Comparison of ENCODE assay signal across 20 cellular contexts in the genomic region with DNA sequence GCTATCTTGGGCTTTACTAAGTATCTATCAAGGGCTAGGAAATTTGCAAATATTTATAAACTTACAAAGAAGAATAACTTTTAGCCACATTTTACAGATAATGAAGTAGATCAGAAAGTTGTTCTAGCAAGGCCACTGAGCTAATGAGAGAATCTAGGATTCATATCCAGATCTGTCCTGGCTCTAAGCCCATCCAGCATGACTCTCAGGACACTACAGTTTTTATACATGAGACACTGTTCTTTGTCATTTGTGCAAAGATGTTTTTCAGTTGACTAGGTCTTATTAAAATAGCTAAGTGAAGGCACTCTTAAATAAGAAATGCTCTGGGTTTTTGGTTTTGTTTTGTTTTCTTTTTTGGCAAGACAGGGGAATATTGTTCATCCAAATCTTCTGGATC.
DNase-seq lines count a peak whose midpoint lies in the region; ATAC-seq and TF ChIP-seq lines count a peak whose summit lies in the region.
"Had no signal": no experiment of that assay in that cellular context is flagged by ENCODE, and none has a peak within 500 bp of the region (broad histone marks: within the 10 kb centered on the region; RNA-seq: fewer than 3 reads in every experiment).

No MANE protein-coding gene starts in this region.

- no peaks in the 10 kb centered on the region for H3K27me3 ChIP-seq in testis
- H3K27me3 ChIP-seq: BLaER1 had no signal

- H3K4me1 Mint-ChIP-seq in stimulated activated effector memory CD8-positive, alpha-beta T cell treated with anti-CD3 and anti-CD28 coated beads, Interleukin-12 subunit alpha, Interleukin-12 subunit beta, amount 100 ng/mL, for 72 hours = no peaks in the 10 kb centered on the region
- H3K4me1 Mint-ChIP-seq: B cell; CD4-positive, CD25-positive, alpha-beta regulatory T cell had no signal

- no peak for TF ChIP-seq POLR2A in testis (IDR thresholded peaks at IDR 0.05)

- no peak for TF ChIP-seq CTCF in testis (IDR thresholded peaks at IDR 0.05)

- H3K27ac ChIP-seq in testis = no peak overlapping the region
- H3K27ac ChIP-seq: BLaER1, C4-2B had no signal

- no peak for ATAC-seq in stimulated activated effector memory CD8-positive, alpha-beta T cell treated with anti-CD3 and anti-CD28 coated beads, Interleukin-12 subunit alpha, Interleukin-12 subunit beta, amount 100 ng/mL, for 72 hours
- no peak for ATAC-seq in Right ventricle myocardium inferior
- ATAC-seq in HG03159 (IDR thresholded peaks at IDR 0.05; ENCODE audit: unreplicated experiment) = no peak
- ATAC-seq: CD8-positive, alpha-beta T cell had no signal

- no peaks in the 10 kb centered on the region for H3K36me3 Mint-ChIP-seq in stimulated activated effector memory CD8-positive, alpha-beta T cell treated with anti-CD3 and anti-CD28 coated beads, Interleukin-12 subunit alpha, Interleukin-12 subunit beta, amount 100 ng/mL, for 72 hours
- H3K36me3 Mint-ChIP-seq: CD4-positive, CD25-positive, alpha-beta regulatory T cell; CD8-positive, alpha-beta T cell had no signal

- H3K4me1 ChIP-seq in testis = no peaks in the 10 kb centered on the region
- H3K4me1 ChIP-seq: BLaER1, Caco-2, HAP-1 had no signal

- intact Hi-C loops in testis (cut with DNase I; ENCODE audit: low total_unique reads) = no loop called here
- intact Hi-C loops in Right ventricle myocardium inferior (cut with DNase I) = no loop called here

- peaks cover 3% of the 10 kb centered on the region for H3K9me3 Mint-ChIP-seq in stimulated activated effector memory CD8-positive, alpha-beta T cell treated with anti-CD3 and anti-CD28 coated beads, Interleukin-12 subunit alpha, Interleukin-12 subunit beta, amount 100 ng/mL, for 72 hours

- no peak overlapping the region for H3K27ac Mint-ChIP-seq in stimulated activated effector memory CD8-positive, alpha-beta T cell treated with anti-CD3 and anti-CD28 coated beads, Interleukin-12 subunit alpha, Interleukin-12 subunit beta, amount 100 ng/mL, for 72 hours
- H3K27ac Mint-ChIP-seq: B cell; CD4-positive, CD25-positive, alpha-beta regulatory T cell; CD8-positive, alpha-beta T cell; HFFc6 had no signal

- no peaks in the 10 kb centered on the region for H3K9me3 ChIP-seq in testis
- H3K9me3 ChIP-seq: BLaER1, Caco-2, HAP-1 had no signal

- H3K4me3 ChIP-seq in testis = no peak overlapping the region
- H3K4me3 ChIP-seq: BLaER1, HAP-1 had no signal

- DNase-seq in GM04504 (ENCODE audit: low read depth) (peak; percentile 3), cerebellar cortex (ENCODE audit: low spot score) (peak; percentile 37), myocyte (ENCODE audit: low read depth) (peak; percentile 8), testis (peak; percentile 35), RKO (ENCODE audit: low spot score) (no peak), Right ventricle myocardium inferior (ENCODE audit: missing footprints) (no peak)
- no peak for DNase-seq in stimulated activated effector memory CD8-positive, alpha-beta T cell treated with anti-CD3 and anti-CD28 coated beads, Interleukin-12 subunit alpha, Interleukin-12 subunit beta, amount 100 ng/mL, for 72 hours (ENCODE audit: low spot score in 2 of 2)
- DNase-seq: Caco-2; CD4-positive, CD25-positive, alpha-beta regulatory T cell; CD8-positive, alpha-beta T cell; DMS153; DND-41; GDM1; GOT3; HFFc6 had no signal

- H3K4me3 Mint-ChIP-seq in stimulated activated effector memory CD8-positive, alpha-beta T cell treated with anti-CD3 and anti-CD28 coated beads, Interleukin-12 subunit alpha, Interleukin-12 subunit beta, amount 100 ng/mL, for 72 hours = no peak overlapping the region
- H3K4me3 Mint-ChIP-seq: B cell; CD4-positive, CD25-positive, alpha-beta regulatory T cell; CD8-positive, alpha-beta T cell; HFFc6 had no signal

- no peaks in the 10 kb centered on the region for H3K36me3 ChIP-seq in testis (ENCODE audit: low read depth, missing control alignments)
- H3K36me3 ChIP-seq: BLaER1, HAP-1 had no signal

Comparison
In these comparisons a context has a peak if more than half of its experiments do, and no peak if none do; other contexts are left out.
1. DNase-seq: peak in GM04504 (single experiment), cerebellar cortex (single experiment), myocyte (single experiment) and testis (single experiment); none in RKO (single experiment), stimulated activated effector memory CD8-positive, alpha-beta T cell treated with anti-CD3 and anti-CD28 coated beads, Interleukin-12 subunit alpha, Interleukin-12 subunit beta, amount 100 ng/mL, for 72 hours (0 of 2) and Right ventricle myocardium inferior (single experiment).